ENCODE assay signal across 21 cellular contexts in the genomic region with DNA sequence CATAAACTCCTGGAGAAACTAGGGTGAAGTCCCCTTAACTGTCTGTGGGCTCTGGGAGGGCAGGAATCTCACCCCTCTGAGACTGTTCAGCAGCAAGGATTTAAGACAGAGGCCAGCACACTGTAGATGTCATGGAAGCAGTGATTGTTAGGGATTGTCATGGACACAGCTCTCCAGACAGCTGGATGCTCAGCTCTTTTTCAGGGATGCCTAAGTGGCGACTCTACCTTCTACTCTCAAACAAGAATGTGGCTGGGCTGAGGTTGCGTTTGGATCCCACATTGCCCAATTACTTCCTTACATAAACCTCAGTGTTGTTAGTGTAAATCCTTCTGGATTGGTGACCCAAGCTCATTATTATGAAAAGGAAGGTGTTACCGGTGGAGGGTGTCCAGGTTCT.
"Had no signal": no experiment of that assay in that cellular context is flagged by ENCODE, and none has a peak within 500 bp of the region (broad histone marks: within the 10 kb centered on the region; RNA-seq: fewer than 3 reads in every experiment).

No MANE protein-coding gene starts in this region.

- H3K36me3 ChIP-seq: left lung, prostate gland, right atrium auricular region, thoracic aorta, tibial nerve, upper lobe of left lung had no signal

- H3K9me3 ChIP-seq: left lung, prostate gland, right atrium auricular region, thoracic aorta, tibial nerve, upper lobe of left lung had no signal

- ATAC-seq: effector memory CD8-positive, alpha-beta T cell; left cardiac atrium; left lung; naive thymus-derived CD8-positive, alpha-beta T cell; sciatic nerve; stimulated activated memory B cell treated with anti-CD40 and anti-IgM and Interleukin-4, amounts not matched to agents 10 μg/mL and 1 μg/mL and 100 μg/mL, for 72 hours; stimulated activated naive CD8-positive, alpha-beta T cell treated with anti-CD3 and anti-CD28 coated beads, Interleukin-15, Interleukin-2, amounts not matched to agents 100 U/mL and 50 U/mL, for 24 hours had no signal

- H3K27ac ChIP-seq: coronary artery, left lung, prostate gland, right atrium auricular region, thoracic aorta, tibial nerve, upper lobe of left lung had no signal

- H3K27me3 ChIP-seq: left lung, right atrium auricular region, tibial nerve, upper lobe of left lung had no signal

- DNase-seq: dermis blood vessel endothelial cell; effector memory CD8-positive, alpha-beta T cell; hypothalamus; kidney; left cardiac atrium; left lung; naive thymus-derived CD8-positive, alpha-beta T cell; nephron progenitor cell; nucleus accumbens; stimulated activated CD4-positive, alpha-beta T cell treated with anti-CD3 and anti-CD28 coated beads, Interleukin-2, amount 100 ng/mL, for 24 hours; stimulated activated CD4-positive, alpha-beta T cell treated with anti-CD3 and anti-CD28 coated beads, Interleukin-4, amount 100 ng/mL, for 24 hours; stimulated activated naive CD8-positive, alpha-beta T cell treated with anti-CD3 and anti-CD28 coated beads, Interleukin-15, Interleukin-2, amounts not matched to agents 100 U/mL and 50 U/mL, for 24 hours; substantia nigra; upper lobe of left lung had no signal

- H3K4me3 ChIP-seq: coronary artery, left lung, prostate gland, right atrium auricular region, thoracic aorta, tibial nerve, upper lobe of left lung had no signal

- H3K4me1 ChIP-seq: left lung, prostate gland, right atrium auricular region, tibial nerve, upper lobe of left lung had no signal
